9 cellular contexts compared by ENCODE assay signal in the genomic region with DNA sequence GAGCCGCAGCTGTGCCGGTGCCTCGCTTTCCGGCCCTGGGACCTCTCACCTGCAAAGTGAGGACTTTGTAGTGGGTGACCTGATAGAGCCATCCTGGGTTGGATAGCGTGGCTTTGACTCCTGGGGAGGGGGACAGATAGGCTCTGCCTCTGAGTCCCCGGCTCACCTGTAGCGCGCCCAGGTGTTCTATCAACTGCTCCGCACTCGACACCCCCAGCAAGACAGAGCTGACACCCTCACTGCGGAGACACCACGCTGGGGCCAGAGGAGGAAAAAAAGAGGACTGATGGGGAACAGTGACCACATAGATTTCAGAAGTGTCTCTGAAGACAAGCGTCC. TPM values are rescaled to one million over a fixed set of nuclear protein-coding genes. Genes with fewer than 3 reads are reported as not detected.
DNase-seq lines count a peak whose midpoint lies in the region; ATAC-seq and TF ChIP-seq lines count a peak whose summit lies in the region.
"Had no signal": no experiment of that assay in that cellular context is flagged by ENCODE, and none has a peak within 500 bp of the region (broad histone marks: within the 10 kb centered on the region; RNA-seq: fewer than 3 reads in every experiment).

No MANE protein-coding gene starts in this region.

- no peak for TF ChIP-seq POLR2A in breast epithelium (IDR thresholded peaks at IDR 0.05)
- TF ChIP-seq POLR2A in upper lobe of left lung (IDR thresholded peaks at IDR 0.05) = no peak

- peak overlapping the region; percentile 81 to 88 for H3K27ac ChIP-seq in breast epithelium
- peak overlapping the region; percentile 83 for H3K27ac ChIP-seq in cingulate gyrus (ENCODE audit: low read depth, low read length)
- H3K27ac ChIP-seq in mucosa of rectum (ENCODE audit: low read depth in 2 of 2, low read length in 2 of 2) = peak overlapping the region in 1 of 2 donors; percentile 61
- H3K27ac ChIP-seq in upper lobe of left lung = peak overlapping the region in 3 of 4 donors; percentile 72 to 81 (median 81)

- H3K4me3 ChIP-seq in breast epithelium (peak overlapping the region; percentile 44 to 76 (median 52)), mucosa of rectum (ENCODE audit: low read length in 2 of 2) (peak overlapping the region; percentile 71 to 78), upper lobe of left lung (peak overlapping the region; percentile 24 to 58 (median 48))

- H3K27me3 Mint-ChIP-seq in MCF 10A (ENCODE audit: insufficient read depth, unreplicated experiment) (no peaks in the 10 kb centered on the region), Calu3 (ENCODE audit: unreplicated experiment) (no peaks in the 10 kb centered on the region)

- CTCF ChIA-PET in MCF 10A (lab: Yijun Ruan, JAX) = interaction anchor here (0.7 kb wide), 1 partner anchor 13 kb away, joined by 3 read pairs; no protein-coding TSS in a partner anchor
- CTCF ChIA-PET in Calu3 (lab: Charles Lee) = no interaction called here

- peak overlapping the region; percentile 68 to 76 for H3K9ac ChIP-seq in mucosa of rectum (ENCODE audit: low read depth in 1 of 2, low read length in 2 of 2)

- TF ChIP-seq EP300 in upper lobe of left lung (IDR thresholded peaks at IDR 0.05) = no peak

- H3K27ac Mint-ChIP-seq in MCF 10A (ENCODE audit: low read depth, unreplicated experiment) (no peak overlapping the region), Calu3 (ENCODE audit: unreplicated experiment) (no peak overlapping the region)

- H3K9me3 Mint-ChIP-seq in MCF 10A (ENCODE audit: unreplicated experiment) (no peaks in the 10 kb centered on the region), Calu3 (ENCODE audit: low read depth, unreplicated experiment) (no peaks in the 10 kb centered on the region)
- H3K9me3 Mint-ChIP-seq: neural crest cell had no signal

- intact Hi-C loops in breast epithelium (cut with DNase I; ENCODE audit: low total_unique reads) (no loop called here), MCF 10A (cut with micrococcal nuclease) (no loop called here), Calu3 (cut with micrococcal nuclease; ENCODE audit: unreplicated experiment) (no loop called here)

- H3K27me3 ChIP-seq in breast epithelium = no peaks in the 10 kb centered on the region
- H3K27me3 ChIP-seq in mucosa of rectum (ENCODE audit: control insufficient read depth in 2 of 2, insufficient read depth in 2 of 2, low read length in 2 of 2) = no peaks in the 10 kb centered on the region
- H3K27me3 ChIP-seq in upper lobe of left lung = no peaks in the 10 kb centered on the region

- H3K9me3 ChIP-seq in breast epithelium (no peaks in the 10 kb centered on the region), mucosa of rectum (ENCODE audit: control insufficient read depth in 2 of 2, low read length in 2 of 2) (no peaks in the 10 kb centered on the region), upper lobe of left lung (no peaks in the 10 kb centered on the region)

- BruUV-seq in MCF 10A (replicated peaks; lab: Mats Ljungman, UMichigan) (no TSS peak), Calu3 (replicated peaks; lab: Mats Ljungman, UMichigan) (no TSS peak)

- H3K36me3 Mint-ChIP-seq in MCF 10A (ENCODE audit: insufficient read depth, unreplicated experiment) (no peaks in the 10 kb centered on the region), Calu3 (ENCODE audit: insufficient read depth, unreplicated experiment) (no peaks in the 10 kb centered on the region)

- no peak overlapping the region for H3K4me3 Mint-ChIP-seq in MCF 10A (ENCODE audit: unreplicated experiment)
- H3K4me3 Mint-ChIP-seq in Calu3 (ENCODE audit: low read depth, unreplicated experiment) = no peak overlapping the region

- DNase-seq in breast epithelium (ENCODE audit: low spot score in 2 of 2) (no peak), MCF 10A (ENCODE audit: unreplicated experiment) (no peak), upper lobe of left lung (no peak), Calu3 (no peak), DMS153 (lab: John Stamatoyannopoulos, UW) (no peak)

- H3K4me1 ChIP-seq in breast epithelium (no peaks in the 10 kb centered on the region), mucosa of rectum (ENCODE audit: control insufficient read depth in 2 of 2, insufficient read depth in 2 of 2, low read length in 2 of 2) (peaks cover 8 to 11% of the 10 kb centered on the region in 2 donors), upper lobe of left lung (peaks cover 11 to 17% (median 14%) of the 10 kb centered on the region in 4 donors)

- 63 to 79% methylated on average over 6 to 13 of the region's 13 CpGs for WGBS in upper lobe of left lung, 2 donors

- no peak for ATAC-seq in upper lobe of left lung (ENCODE audit: low FRiP score in 2 of 2)
- no peak for ATAC-seq in GM21423 (IDR thresholded peaks at IDR 0.05; ENCODE audit: unreplicated experiment)

- POLR2A ChIA-PET in MCF 10A (lab: Yijun Ruan, JAX) = no interaction called here

- TF ChIP-seq CTCF in breast epithelium (IDR thresholded peaks at IDR 0.05) = no peak
- TF ChIP-seq CTCF in MCF 10A (IDR thresholded peaks at IDR 0.05; ENCODE audit: unreplicated experiment) = no peak
- no peak for TF ChIP-seq CTCF in upper lobe of left lung (IDR thresholded peaks at IDR 0.05)
- TF ChIP-seq CTCF in Calu3 (IDR thresholded peaks at IDR 0.05; ENCODE audit: unreplicated experiment) = no peak

- H3K4me1 Mint-ChIP-seq in MCF 10A (ENCODE audit: insufficient read depth, unreplicated experiment) (no peaks in the 10 kb centered on the region), Calu3 (ENCODE audit: low read depth, unreplicated experiment) (no peaks in the 10 kb centered on the region)

- H3K36me3 ChIP-seq in breast epithelium = no peaks in the 10 kb centered on the region
- no peaks in the 10 kb centered on the region for H3K36me3 ChIP-seq in mucosa of rectum (ENCODE audit: control insufficient read depth in 2 of 2, insufficient read depth in 2 of 2, low read length in 2 of 2)
- no peaks in the 10 kb centered on the region for H3K36me3 ChIP-seq in upper lobe of left lung

RNA-seq across cellular contexts. Expression of a gene that starts 6.4 kb away (rescaled TPM):
- total RNA-seq in breast epithelium (1 to 10 TPM in 2 of 3 donors, under 1 TPM in 1; 0.48 to 1.5 (median 1.3) TPM), MCF 10A (2022) (4.2 and 10.0 TPM in 2 replicates), upper lobe of left lung (1 to 10 TPM; 4.2 to 10.0 (median 5.7) TPM), Calu3 (2022) (4.8 and 5.9 TPM in 2 replicates)

RNA-seq across cellular contexts. Expression of a gene that starts 7.2 kb away (rescaled TPM):
- 10 to 100 TPM in 1 of 3 donors, 1 to 10 TPM in 2; 4.6 to 19.5 (median 8.6) TPM for total RNA-seq in breast epithelium
- 5.6 and 7.4 TPM in 2 replicates for total RNA-seq in MCF 10A (2022)
- 10 to 100 TPM in 1 of 6 donors, 1 to 10 TPM in 5; 5.5 to 24.5 (median 6.3) TPM for total RNA-seq in upper lobe of left lung
- 1.4 and 2.0 TPM in 2 replicates for total RNA-seq in Calu3 (2022)

RNA-seq across cellular contexts. Expression of a gene that starts 8.5 kb away (rescaled TPM):
- 10 to 100 TPM; 24.9 to 38.9 (median 37.7) TPM for total RNA-seq in breast epithelium
- total RNA-seq in MCF 10A (2022) = 80.0 and 104 TPM in 2 replicates
- total RNA-seq in upper lobe of left lung = 100 to 1,000 TPM in 2 of 6 donors, 10 to 100 TPM in 4; 70.4 to 148 (median 95.8) TPM
- total RNA-seq in Calu3 (2022) = 87.8 and 106 TPM in 2 replicates

RNA-seq across cellular contexts. Expression of a gene that starts 8.7 kb away (rescaled TPM):
- total RNA-seq in breast epithelium (10 to 100 TPM; 17.0 to 27.2 (median 23.9) TPM), MCF 10A (2022) (31.5 and 39.2 TPM in 2 replicates), upper lobe of left lung (100 to 1,000 TPM in 2 of 6 donors, 10 to 100 TPM in 4; 50.6 to 216 (median 88.3) TPM), Calu3 (2022) (21.8 and 28.2 TPM in 2 replicates)

RNA-seq across cellular contexts. Expression of a gene that starts 34.7 kb away (rescaled TPM):
- total RNA-seq in breast epithelium (10 to 100 TPM; 47.5 to 99.0 (median 90.0) TPM), MCF 10A (2022) (78.5 and 87.1 TPM in 2 replicates), upper lobe of left lung (100 to 1,000 TPM in 2 of 6 donors, 10 to 100 TPM in 4; 68.1 to 183 (median 91.3) TPM), Calu3 (2022) (108 and 116 TPM in 2 replicates)
